Comparison of ENCODE assay signal across 19 cellular contexts in the genomic region with DNA sequence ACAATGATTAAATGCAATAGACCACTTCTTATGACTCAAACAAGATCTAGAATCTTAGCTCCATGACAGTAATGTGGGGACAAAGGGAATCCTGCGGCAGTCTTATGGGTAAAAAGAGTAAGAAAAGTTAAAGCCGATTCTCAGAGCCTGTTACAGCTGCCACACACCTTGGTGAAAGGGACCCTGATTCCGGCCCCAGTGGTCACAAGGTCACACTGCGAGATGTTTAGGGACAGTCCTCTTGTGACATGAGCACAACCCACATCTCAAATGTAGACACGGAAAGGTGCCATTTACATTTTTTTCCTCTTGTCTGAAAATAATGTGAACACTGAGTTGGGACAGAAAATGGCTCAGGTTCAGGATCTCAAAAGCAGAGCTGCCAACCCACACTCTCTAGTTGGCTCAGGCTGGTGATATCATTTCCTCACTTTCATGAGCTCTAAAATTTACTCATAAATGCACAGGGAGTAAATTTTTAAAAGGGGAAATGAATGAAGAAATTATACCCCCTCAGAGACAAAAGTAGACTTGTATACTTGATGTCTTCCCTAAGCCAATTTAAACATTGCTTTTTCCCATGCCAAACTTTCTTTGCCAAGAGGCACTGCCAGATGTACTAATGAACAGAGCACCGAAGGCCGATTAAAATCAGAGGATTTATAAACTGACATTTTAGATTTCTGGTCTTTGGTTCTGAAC.
DNase-seq lines count a peak whose midpoint lies in the region; ATAC-seq and TF ChIP-seq lines count a peak whose summit lies in the region.
"Had no signal": no experiment of that assay in that cellular context is flagged by ENCODE, and none has a peak within 500 bp of the region (broad histone marks: within the 10 kb centered on the region; RNA-seq: fewer than 3 reads in every experiment).

No MANE protein-coding gene starts in this region.

- no peaks in the 10 kb centered on the region for H4K20me1 ChIP-seq in IMR-90 (ENCODE audit: insufficient read depth, low read length)

- peaks cover 0 to 4% of the 10 kb centered on the region in 2 experiments; a peak in 3 of 4 replicates for H3K79me1 ChIP-seq in IMR-90 (ENCODE audit: low read depth in 1 of 2, low read length in 2 of 2)

- in situ Hi-C loops in IMR-90 (cut with MboI; ENCODE audit: low sequenced_read_pairs), result no loop called here

- H4K8ac ChIP-seq in IMR-90 (ENCODE audit: low read depth in 2 of 2, low read length in 2 of 2), result no peak overlapping the region

- H3K9me1 ChIP-seq in IMR-90 (ENCODE audit: insufficient read depth, low read length), result peaks cover 7% of the 10 kb centered on the region; the same call in 1 of the 2 replicates

- H3K14ac ChIP-seq in IMR-90 (replicated peaks; ENCODE audit: low read depth, low read length), result 0 out of 2 replicates have a peak overlapping the region, but pooled peaks have one; percentile 34

- no peaks in the 10 kb centered on the region for H3K9me3 ChIP-seq in IMR-90 (ENCODE audit: control insufficient read depth, insufficient read depth, low read length)
- no peaks in the 10 kb centered on the region for H3K9me3 ChIP-seq in prostate gland
- no peaks in the 10 kb centered on the region for H3K9me3 ChIP-seq in ovary
- H3K9me3 ChIP-seq: heart right ventricle had no signal

- H3K4me1 ChIP-seq in IMR-90 (ENCODE audit: control insufficient read depth, insufficient read depth, low read length), result peaks cover 15% of the 10 kb centered on the region
- H3K4me1 ChIP-seq in prostate gland (replicated peaks), result no peaks in the 10 kb centered on the region
- no peaks in the 10 kb centered on the region for H3K4me1 ChIP-seq in ovary (ENCODE audit: insufficient read depth)

- H2AK9ac ChIP-seq in IMR-90 (replicated peaks; ENCODE audit: low read depth, low read length, poor library complexity), result no peak overlapping the region

- TF ChIP-seq POLR2A in IMR-90 (IDR thresholded peaks at IDR 0.05; ENCODE audit: low read depth, low read length), result no peak
- TF ChIP-seq POLR2A in prostate gland (IDR thresholded peaks at IDR 0.05), result no peak
- no peak for TF ChIP-seq POLR2A in ovary (IDR thresholded peaks at IDR 0.05)

- no peak overlapping the region; the same call in 1 of the 2 replicates for H2AK5ac ChIP-seq in IMR-90 (ENCODE audit: low read depth, low read length)

- H3K18ac ChIP-seq in IMR-90 (ENCODE audit: low read depth, low read length), result peak overlapping the region; percentile 56; the same call in 1 of the 2 replicates

- WGBS in IMR-90 (ENCODE audit: extremely low coverage in 2 of 2, insufficient read length in 1 of 2), 2 experiments, result 100% methylated on average over 2 of the region's 7 CpGs; no CpG with 5 or more reads in 1 of the 2 experiments
- WGBS in prostate gland, result 32% methylated on average over 7 of the region's 7 CpGs
- 80 to 84% (median 80%) methylated on average over 7 of the region's 7 CpGs for WGBS in ovary, 3 donors

- no peak overlapping the region for H2AFZ ChIP-seq in IMR-90 (replicated peaks; ENCODE audit: low read length, poor library complexity)
- H2AFZ ChIP-seq: parathyroid adenoma had no signal

- H3K36me3 ChIP-seq in IMR-90 (ENCODE audit: control insufficient read depth, insufficient read depth, low read length) (peaks cover 18% of the 10 kb centered on the region; the same call in 1 of the 2 replicates), prostate gland (no peaks in the 10 kb centered on the region), ovary (no peaks in the 10 kb centered on the region)

- no peak for ATAC-seq in IMR-90 (ENCODE audit: low read depth)
- no peak for ATAC-seq in GM19467 (IDR thresholded peaks at IDR 0.05; ENCODE audit: unreplicated experiment)

- no TSS peak for BruUV-seq in IMR-90 (replicated peaks; lab: Mats Ljungman, UMichigan)

- POLR2A ChIA-PET in IMR-90 (lab: Charles Lee; ENCODE audit: unreplicated experiment), result interaction anchor here (0.7 kb wide), 1 partner anchor 15 kb away, joined by 3 read pairs; no protein-coding TSS in a partner anchor

- TF ChIP-seq CTCF in IMR-90 (conservative IDR thresholded peaks at IDR 0.05; ENCODE audit: low read depth, low read length), result no peak
- no peak for TF ChIP-seq CTCF in cardiac fibroblast (IDR thresholded peaks at IDR 0.05; ENCODE audit: low read depth, low read length)
- TF ChIP-seq CTCF in prostate gland (IDR thresholded peaks at IDR 0.05), result no peak
- TF ChIP-seq CTCF in ovary (IDR thresholded peaks at IDR 0.05), result no peak

- H2BK15ac ChIP-seq in IMR-90 (ENCODE audit: low read depth, low read length), result no peak overlapping the region

- H2BK20ac ChIP-seq in IMR-90 (ENCODE audit: low read depth, low read length), result 0 out of 2 replicates have a peak overlapping the region, but pooled peaks have one; percentile 33

- H3K4ac ChIP-seq in IMR-90 (ENCODE audit: low read depth, low read length), result peak overlapping the region; percentile 40

- dilution Hi-C loops in IMR-90 (cut with HindIII; ENCODE audit: low sequenced_read_pairs, unreplicated experiment), result no loop called here

- no peak overlapping the region for H3K4me2 ChIP-seq in IMR-90 (ENCODE audit: low read depth, low read length)
- H3K4me2 ChIP-seq: smooth muscle cell had no signal

- peak overlapping the region; percentile 22; the same call in 1 of the 2 replicates for H4K5ac ChIP-seq in IMR-90 (ENCODE audit: low read depth, low read length)

- no peak for TF ChIP-seq RAD21 in IMR-90 (IDR thresholded peaks at IDR 0.05; ENCODE audit: low read length)

- no peak overlapping the region for H3K9ac ChIP-seq in IMR-90 (ENCODE audit: low read depth, low read length)
- H3K9ac ChIP-seq: parathyroid adenoma had no signal

- CTCF ChIA-PET in IMR-90 (lab: Yijun Ruan, JAX), result no interaction called here

- H3K23ac ChIP-seq in IMR-90 (ENCODE audit: low read depth, low read length), result 0 out of 2 replicates have a peak overlapping the region, but pooled peaks have one; percentile 9

- H2BK120ac ChIP-seq in IMR-90 (ENCODE audit: low read depth, low read length), result 0 out of 2 replicates have a peak overlapping the region, but pooled peaks have one; percentile 14

- H2BK5ac ChIP-seq in IMR-90 (ENCODE audit: low read depth, low read length, poor library complexity, severe bottlenecking), result no peak overlapping the region

- no peak for DNase-seq in IMR-90
- DNase-seq in NOMO-1 (lab: John Stamatoyannopoulos, UW; ENCODE audit: unreplicated experiment in 2 of 2), result peak; percentile 25 to 49
- DNase-seq in cardiac fibroblast (ENCODE audit: low read depth in 2 of 2), result peak; percentile 24 to 65
- DNase-seq in prostate gland (ENCODE audit: low spot score), result peak; percentile 57
- no peak for DNase-seq in COR-L47 (lab: John Stamatoyannopoulos, UW)
- DNase-seq in ovary, result no peak
- no peak for DNase-seq in RKO (ENCODE audit: low spot score)
- DNase-seq: activated CD8-positive, alpha-beta memory T cell treated with anti-CD3 and anti-CD28 coated beads for 24 hours; AML-193; heart right ventricle; immature natural killer cell; naive B cell; NCI-H1930; NCI-H510A treated with DMSO at 0.1 percent for 48 hours; stimulated activated CD4-positive, alpha-beta T cell treated with anti-CD3 and anti-CD28 coated beads, Interleukin-4, amount 100 ng/mL, for 4 hours had no signal

- H3K4me3 ChIP-seq in IMR-90 (ENCODE audit: insufficient read depth, low read depth, low read length), result no peak overlapping the region
- no peak overlapping the region for H3K4me3 ChIP-seq in cardiac fibroblast (replicated peaks in 1 of 2; ENCODE audit: low read depth in 2 of 2, low read length in 2 of 2)
- no peak overlapping the region for H3K4me3 ChIP-seq in prostate gland
- H3K4me3 ChIP-seq in ovary, result no peak overlapping the region
- H3K4me3 ChIP-seq: heart right ventricle, lung, smooth muscle cell had no signal

- H4K91ac ChIP-seq in IMR-90 (ENCODE audit: insufficient read depth, low read depth, low read length), result no peak overlapping the region; the same call in 1 of the 2 replicates

- no peak overlapping the region for H3K27ac ChIP-seq in IMR-90 (ENCODE audit: insufficient read depth, low read length)
- no peak overlapping the region for H3K27ac ChIP-seq in prostate gland
- no peak overlapping the region for H3K27ac ChIP-seq in ovary
- H3K27ac ChIP-seq: heart right ventricle, parathyroid adenoma had no signal

- H3K56ac ChIP-seq in IMR-90 (ENCODE audit: extremely low read depth, insufficient read depth, low read length), result no peak overlapping the region

- H3K27me3 ChIP-seq in IMR-90 (ENCODE audit: control insufficient read depth, insufficient read depth, low read length) (no peaks in the 10 kb centered on the region), prostate gland (replicated peaks; ENCODE audit: insufficient read depth) (no peaks in the 10 kb centered on the region), ovary (no peaks in the 10 kb centered on the region)
- H3K27me3 ChIP-seq: heart right ventricle had no signal

- intact Hi-C loops in IMR-90 (cut with micrococcal nuclease) (no loop called here), prostate gland (cut with DNase I) (no loop called here), ovary (cut with DNase I) (no loop called here)

- no peak for TF ChIP-seq EP300 in ovary (IDR thresholded peaks at IDR 0.05)

TF ChIP-seq in IMR-90, 13 proteins besides CTCF, POLR2A, EP300 and RAD21:
- TF ChIP-seq RCOR1 (IDR thresholded peaks at IDR 0.05; ENCODE audit: insufficient replicate concordance, low read length) (no peak), MAZ (IDR thresholded peaks at IDR 0.05; ENCODE audit: borderline replicate concordance, low read depth, low read length) (no peak), NFE2L2 (IDR thresholded peaks at IDR 0.05; ENCODE audit: low read depth, low read length) (no peak), SMC3 (IDR thresholded peaks at IDR 0.05; ENCODE audit: low read depth, low read length) (no peak), BHLHE40 (IDR thresholded peaks at IDR 0.05; ENCODE audit: low read depth, low read length) (no peak)

Comparison
In these comparisons a context has a peak if more than half of its experiments do, and no peak if none do; other contexts are left out.
1. DNase-seq: peak in NOMO-1 (2 of 2), cardiac fibroblast (2 of 2) and prostate gland (single experiment); none in IMR-90 (single experiment), COR-L47 (single experiment), ovary (0 of 5) and RKO (single experiment).